In genomic region chr4:185589067-185589844, GRCh38 we compare ENCODE assay signal across 19 cellular contexts. TPM values are rescaled to one million over a fixed set of nuclear protein-coding genes. Genes with fewer than 3 reads are reported as not detected.
DNase-seq lines count a peak whose midpoint lies in the region; TF ChIP-seq lines count a peak whose summit lies in the region.
"Had no signal": no experiment of that assay in that cellular context is flagged by ENCODE, and none has a peak within 500 bp of the region (broad histone marks: within the 10 kb centered on the region; RNA-seq: fewer than 3 reads in every experiment).

No MANE protein-coding gene starts in this region.

- H3K27me3 Mint-ChIP-seq in mesothelial cell of epicardium (ENCODE audit: low read depth), result peaks cover 42% of the 10 kb centered on the region
- H3K27me3 Mint-ChIP-seq in CD4-positive, alpha-beta memory T cell, result peaks cover 25 to 40% of the 10 kb centered on the region in 2 donors

- no peaks in the 10 kb centered on the region for H3K9me3 ChIP-seq in CD4-positive, alpha-beta memory T cell (ENCODE audit: control insufficient read depth in 1 of 2, low read length in 2 of 2)
- H3K9me3 ChIP-seq: esophagus squamous epithelium, mucosa of descending colon, prostate gland had no signal

- TF ChIP-seq CTCF in AG04449 (IDR thresholded peaks at IDR 0.05; ENCODE audit: insufficient read depth, low read length, missing control alignments) (no peak), astrocyte of the spinal cord (IDR thresholded peaks at IDR 0.05; ENCODE audit: low read depth, low read length) (no peak), mesothelial cell of epicardium (IDR thresholded peaks at IDR 0.05; ENCODE audit: unreplicated experiment) (no peak)

- peaks cover 9% of the 10 kb centered on the region for H3K4me1 ChIP-seq in CD4-positive, alpha-beta memory T cell (ENCODE audit: insufficient read depth, low read length)
- H3K4me1 ChIP-seq: prostate gland had no signal

- intact Hi-C loops in CD4-positive, alpha-beta memory T cell (cut with micrococcal nuclease), result no loop called here

- peaks cover 6% of the 10 kb centered on the region for H3K27me3 ChIP-seq in CD4-positive, alpha-beta memory T cell (ENCODE audit: insufficient read depth, low read length)
- H3K27me3 ChIP-seq: esophagus squamous epithelium had no signal

- in situ Hi-C loops in astrocyte of the spinal cord (cut with HindIII; ENCODE audit: low sequenced_read_pairs), result no loop called here

- POLR2A ChIA-PET in AG04449 (lab: Yijun Ruan, JAX), result no interaction called here
- POLR2A ChIA-PET in CD4-positive, alpha-beta memory T cell (lab: Charles Lee; ENCODE audit: partially characterized antibody), result no interaction called here

- H3K4me1 Mint-ChIP-seq in mesothelial cell of epicardium, result peaks cover 22% of the 10 kb centered on the region
- peaks cover 7 to 14% (median 12%) of the 10 kb centered on the region in 4 donors for H3K4me1 Mint-ChIP-seq in CD4-positive, alpha-beta memory T cell

- H3K4me3 ChIP-seq in AG04449 (ENCODE audit: low read depth, low read length), result no peak overlapping the region
- H3K4me3 ChIP-seq in astrocyte of the spinal cord (ENCODE audit: low read depth, low read length), result no peak overlapping the region
- no peak overlapping the region for H3K4me3 ChIP-seq in CD4-positive, alpha-beta memory T cell (ENCODE audit: low read length in 2 of 2)
- H3K4me3 ChIP-seq: esophagus squamous epithelium, GM12878, mucosa of descending colon, prostate gland had no signal

- peak; percentile 19 for DNase-seq in AG04449 (ENCODE audit: low read depth, low spot score)
- DNase-seq in HT1080 (ENCODE audit: low read depth), result peak; percentile 88
- DNase-seq in astrocyte of the spinal cord (ENCODE audit: low read depth, low spot score), result peak; percentile 88
- DNase-seq in mesothelial cell of epicardium (ENCODE audit: low spot score in 2 of 2, unreplicated experiment in 2 of 2), result no peak
- DNase-seq in CD4-positive, alpha-beta memory T cell, result no peak
- DNase-seq in HPDE6-E6E7 (ENCODE audit: extremely low spot score), result no peak
- no peak for DNase-seq in DMS 273 treated with DMSO at 0.1 percent for 48 hours (lab: John Stamatoyannopoulos, UW)
- no peak for DNase-seq in GM19238 (ENCODE audit: insufficient read length, low spot score)
- DNase-seq: activated CD4-positive, alpha-beta T cell treated with anti-CD3 and anti-CD28 coated beads for 4 hours; activated effector memory CD4-positive, alpha-beta T cell treated with anti-CD3 and anti-CD28 coated beads, Interleukin-2, amount 50 U/mL, for 16 hours; esophagus squamous epithelium; GOT3; immature natural killer cell; mucosa of descending colon; NCI-H1105; NCI-H345; T-helper 1 cell had no signal

- H3K4me3 Mint-ChIP-seq in mesothelial cell of epicardium, result peak overlapping the region; percentile 5
- H3K4me3 Mint-ChIP-seq in CD4-positive, alpha-beta memory T cell, result peak overlapping the region in 2 of 8 donors; percentile 7 to 19
- H3K4me3 Mint-ChIP-seq: immature natural killer cell had no signal

- no peaks in the 10 kb centered on the region for H3K36me3 ChIP-seq in CD4-positive, alpha-beta memory T cell (ENCODE audit: insufficient read depth, low read length)
- H3K36me3 ChIP-seq: prostate gland had no signal

- CTCF ChIA-PET in AG04449 (lab: Yijun Ruan, JAX), result interaction anchor here (1.0 to 1.5 kb wide), 2 partner anchors 9 to 12 kb away, joined by 5 to 22 read pairs; no protein-coding TSS in a partner anchor
- CTCF ChIA-PET in CD4-positive, alpha-beta memory T cell (lab: Charles Lee; ENCODE audit: partially characterized antibody), result interaction anchor here (1.2 to 3.9 kb wide), 2 partner anchors 8 to 12 kb away, joined by 5 to 25 read pairs; no protein-coding TSS in a partner anchor

- no peaks in the 10 kb centered on the region for H3K9me3 Mint-ChIP-seq in mesothelial cell of epicardium
- H3K9me3 Mint-ChIP-seq in CD4-positive, alpha-beta memory T cell, result peaks cover 0 to 4% (median 0%) of the 10 kb centered on the region in 8 donors
- H3K9me3 Mint-ChIP-seq: immature natural killer cell had no signal

- no peaks in the 10 kb centered on the region for H3K36me3 Mint-ChIP-seq in mesothelial cell of epicardium
- H3K36me3 Mint-ChIP-seq in CD4-positive, alpha-beta memory T cell, result no peaks in the 10 kb centered on the region

- peak overlapping the region; percentile 14 for H3K27ac Mint-ChIP-seq in mesothelial cell of epicardium
- H3K27ac Mint-ChIP-seq in CD4-positive, alpha-beta memory T cell, result peak overlapping the region in 3 of 7 donors; percentile 5 to 61 (median 54)

- H3K27ac ChIP-seq in CD4-positive, alpha-beta memory T cell (ENCODE audit: low read depth, low read length), result no peak overlapping the region
- H3K27ac ChIP-seq: prostate gland had no signal

RNA-seq across cellular contexts. Expression of gene PDLIM3, which starts 53.9 kb away (rescaled TPM):
- total RNA-seq in HT1080 (2014; rRNA removed; shearing (Covaris generic)), result 11.4 and 16.3 TPM in 2 replicates
- polyA plus RNA-seq in HT1080 (2015; cell fraction: cytosol; rRNA removed), result 4.5 and 4.9 TPM in 2 replicates
- 6.3 and 9.0 TPM in 2 replicates for polyA plus RNA-seq in HT1080 (2015; cell fraction: nucleus; rRNA removed)
- 8.4 to 11.2 TPM (median 9.2 TPM) in 3 replicates for total RNA-seq in mesothelial cell of epicardium
- not detected for total RNA-seq in CD4-positive, alpha-beta memory T cell
- polyA plus RNA-seq in CD4-positive, alpha-beta memory T cell, result not detected
- total RNA-seq: GM12878 had no signal
- polyA plus RNA-seq: immature natural killer cell had no signal

Comparison
In these comparisons a context has a peak if more than half of its experiments do, and no peak if none do; other contexts are left out.
1. DNase-seq: peak in AG04449 (single experiment), HT1080 (single experiment) and astrocyte of the spinal cord (single experiment); none in mesothelial cell of epicardium (0 of 2), CD4-positive, alpha-beta memory T cell (0 of 5), HPDE6-E6E7 (single experiment), DMS 273 treated with DMSO at 0.1 percent for 48 hours (single experiment) and GM19238 (single experiment).